ENCODE assay signal across 8 cellular contexts in genomic region chr9:121285835-121286687, GRCh38. TPM values are rescaled to one million over a fixed set of nuclear protein-coding genes. Genes with fewer than 3 reads are reported as not detected.
A peak's percentile ranks its signal among the peaks of the same experiment; 100 is the strongest.
DNase-seq lines count a peak whose midpoint lies in the region; ATAC-seq and TF ChIP-seq lines count a peak whose summit lies in the region.

No MANE protein-coding gene starts in this region.

- H3K9me3 ChIP-seq in endodermal cell (ENCODE audit: control insufficient read depth, low read length) (no peaks in the 10 kb centered on the region), vagina (no peaks in the 10 kb centered on the region)

- peaks cover 2% of the 10 kb centered on the region for H3K36me3 Mint-ChIP-seq in endodermal cell (ENCODE audit: low read depth)

- H3K4me3 ChIP-seq in endodermal cell (ENCODE audit: low read length), result no peak overlapping the region
- H3K4me3 ChIP-seq in vagina, result peak overlapping the region; percentile 5 to 23

- H3K4me1 ChIP-seq in endodermal cell (ENCODE audit: control insufficient read depth, insufficient read depth, low read length) (peaks cover 26% of the 10 kb centered on the region), vagina (peaks cover 97% of the 10 kb centered on the region)

- DNase-seq in DMS153 (lab: John Stamatoyannopoulos, UW), result peak; percentile 59
- peak; percentile 51 for DNase-seq in NOMO-1 treated with dmso at 0.1 percent for 144 hours (lab: John Stamatoyannopoulos, UW; ENCODE audit: unreplicated experiment)
- DNase-seq in endodermal cell, result peak; percentile 85
- DNase-seq in midbrain (lab: John Stamatoyannopoulos, UW), result peak; percentile 65
- no peak for DNase-seq in vagina (ENCODE audit: extremely low spot score in 2 of 2)
- no peak for DNase-seq in SHP77 (lab: John Stamatoyannopoulos, UW)
- DNase-seq in NCI-H1417 treated with DMSO at 0.1 percent for 48 hours (lab: John Stamatoyannopoulos, UW), result no peak

- H3K27ac ChIP-seq in endodermal cell (ENCODE audit: low read depth, low read length) (peak overlapping the region; percentile 40), vagina (peak overlapping the region; percentile 97)

- no peak for TF ChIP-seq POLR2A in vagina (IDR thresholded peaks at IDR 0.05)

- WGBS in endodermal cell (ENCODE audit: insufficient coverage in 1 of 2, insufficient read length in 1 of 2), 2 experiments, result 39 to 49% methylated on average over 9 to 18 of the region's 18 CpGs

- TF ChIP-seq CTCF in endodermal cell (conservative IDR thresholded peaks at IDR 0.05), result no peak
- no peak for TF ChIP-seq CTCF in vagina (IDR thresholded peaks at IDR 0.05)

- H3K9me3 Mint-ChIP-seq in endodermal cell, result no peaks in the 10 kb centered on the region

- peak overlapping the region; percentile 76 for H3K9ac ChIP-seq in endodermal cell (ENCODE audit: extremely low read depth, low read length, poor library complexity, severe bottlenecking)

- no peak for ATAC-seq in GM19455 (IDR thresholded peaks at IDR 0.05; ENCODE audit: unreplicated experiment)

- H3K36me3 ChIP-seq in endodermal cell (ENCODE audit: control insufficient read depth, insufficient read depth, low read length), result no peaks in the 10 kb centered on the region
- no peaks in the 10 kb centered on the region for H3K36me3 ChIP-seq in vagina

- H3K4me1 Mint-ChIP-seq in endodermal cell, result peaks cover 69% of the 10 kb centered on the region

- intact Hi-C loops in vagina (cut with DNase I), result no loop called here

- H3K4me3 Mint-ChIP-seq in endodermal cell, result peak overlapping the region; percentile 35

- no peaks in the 10 kb centered on the region for H3K27me3 ChIP-seq in endodermal cell (ENCODE audit: control insufficient read depth, insufficient read depth, low read length, poor library complexity, severe bottlenecking)
- no peaks in the 10 kb centered on the region for H3K27me3 ChIP-seq in vagina

- H3K27ac Mint-ChIP-seq in endodermal cell, result peak overlapping the region; percentile 95

- peaks cover 19% of the 10 kb centered on the region for H3K27me3 Mint-ChIP-seq in endodermal cell (ENCODE audit: insufficient read depth)

RNA-seq across cellular contexts. Expression of gene GSN, which starts 18.1 kb away (rescaled TPM):
- 10 to 100 TPM; 57.0 to 77.2 TPM for total RNA-seq in endodermal cell
- 64.8 TPM for polyA plus RNA-seq in endodermal cell (2013, experiment 1 of 2)
- polyA plus RNA-seq in endodermal cell (2013, experiment 2 of 2), result 76.0 TPM
- 2,053 TPM for total RNA-seq in vagina

Comparison
In these comparisons a context has a peak if more than half of its experiments do, and no peak if none do; other contexts are left out.
1. DNase-seq: peak in DMS153 (single experiment), NOMO-1 treated with dmso at 0.1 percent for 144 hours (single experiment), endodermal cell (single experiment) and midbrain (single experiment); none in vagina (0 of 2), SHP77 (0 of 2) and NCI-H1417 treated with DMSO at 0.1 percent for 48 hours (single experiment).
2. RNA of gene GSN, which starts 18.1 kb away (total RNA-seq): 2,053 TPM in vagina (single experiment); 57.0 to 77.2 TPM in endodermal cell; every median in the first group is over 10 times any median in the second.